Comparison of ENCODE assay signal across 6 cellular contexts in genomic region chr19:53157601-53158000, GRCh38. TPM values are rescaled to one million over a fixed set of nuclear protein-coding genes. Genes with fewer than 3 reads are reported as not detected.
DNase-seq lines count a peak whose midpoint lies in the region; ATAC-seq lines count a peak whose summit lies in the region.

No MANE protein-coding gene starts in this region.

- DNase-seq in D341Med (ENCODE audit: low spot score) (peak; percentile 34), memory B cell (ENCODE audit: low spot score in 2 of 2) (no peak), NCI-H2107 (lab: John Stamatoyannopoulos, UW) (no peak)
- DNase-seq in activated T-helper 1 cell treated with anti-CD3 and anti-CD28 coated beads, Interleukin-12 subunit alpha, Interleukin-12 subunit beta, Interleukin-2, Interleukin-4 antibody, amounts not matched to agents 30 ng/mL and 10 ng/mL and 1 ng/mL, durations not matched to agents 14 hours and 24 hours and 36 hours (ENCODE audit: low spot score), result no peak
- DNase-seq in stimulated activated CD4-positive, alpha-beta T cell treated with anti-CD3 and anti-CD28 coated beads, Interleukin-2, amount 100 ng/mL, for 48 hours, result no peak

- peak overlapping the region; percentile 85 for H3K4me3 Mint-ChIP-seq in activated T-helper 1 cell treated with anti-CD3 and anti-CD28 coated beads, Interleukin-12 subunit alpha, Interleukin-12 subunit beta, Interleukin-2, Interleukin-4 antibody, amounts not matched to agents 30 ng/mL and 10 ng/mL and 1 ng/mL, durations not matched to agents 14 hours and 24 hours and 36 hours
- H3K4me3 Mint-ChIP-seq in memory B cell, result peak overlapping the region; percentile 90

- H3K27me3 Mint-ChIP-seq in activated T-helper 1 cell treated with anti-CD3 and anti-CD28 coated beads, Interleukin-12 subunit alpha, Interleukin-12 subunit beta, Interleukin-2, Interleukin-4 antibody, amounts not matched to agents 30 ng/mL and 10 ng/mL and 1 ng/mL, durations not matched to agents 14 hours and 24 hours and 36 hours (ENCODE audit: insufficient read depth), result no peaks in the 10 kb centered on the region
- H3K27me3 Mint-ChIP-seq in memory B cell, result no peaks in the 10 kb centered on the region

- peaks cover 15% of the 10 kb centered on the region for H3K4me1 Mint-ChIP-seq in activated T-helper 1 cell treated with anti-CD3 and anti-CD28 coated beads, Interleukin-12 subunit alpha, Interleukin-12 subunit beta, Interleukin-2, Interleukin-4 antibody, amounts not matched to agents 30 ng/mL and 10 ng/mL and 1 ng/mL, durations not matched to agents 14 hours and 24 hours and 36 hours (ENCODE audit: low read depth)
- peaks cover 13% of the 10 kb centered on the region for H3K4me1 Mint-ChIP-seq in memory B cell

- no peak overlapping the region for H3K27ac Mint-ChIP-seq in activated T-helper 1 cell treated with anti-CD3 and anti-CD28 coated beads, Interleukin-12 subunit alpha, Interleukin-12 subunit beta, Interleukin-2, Interleukin-4 antibody, amounts not matched to agents 30 ng/mL and 10 ng/mL and 1 ng/mL, durations not matched to agents 14 hours and 24 hours and 36 hours
- peak overlapping the region; percentile 57 for H3K27ac Mint-ChIP-seq in memory B cell

- H3K9me3 Mint-ChIP-seq in activated T-helper 1 cell treated with anti-CD3 and anti-CD28 coated beads, Interleukin-12 subunit alpha, Interleukin-12 subunit beta, Interleukin-2, Interleukin-4 antibody, amounts not matched to agents 30 ng/mL and 10 ng/mL and 1 ng/mL, durations not matched to agents 14 hours and 24 hours and 36 hours, result peaks cover 52% of the 10 kb centered on the region
- H3K9me3 Mint-ChIP-seq in memory B cell, result peaks cover 19% of the 10 kb centered on the region

- peaks cover 28% of the 10 kb centered on the region for H3K36me3 Mint-ChIP-seq in activated T-helper 1 cell treated with anti-CD3 and anti-CD28 coated beads, Interleukin-12 subunit alpha, Interleukin-12 subunit beta, Interleukin-2, Interleukin-4 antibody, amounts not matched to agents 30 ng/mL and 10 ng/mL and 1 ng/mL, durations not matched to agents 14 hours and 24 hours and 36 hours (ENCODE audit: low read depth)
- H3K36me3 Mint-ChIP-seq in memory B cell, result peaks cover 43% of the 10 kb centered on the region

- no peak for ATAC-seq in memory B cell (ENCODE audit: low read depth)
- no peak for ATAC-seq in GM18858 (IDR thresholded peaks at IDR 0.05; ENCODE audit: unreplicated experiment)

- intact Hi-C loops in activated T-helper 1 cell treated with anti-CD3 and anti-CD28 coated beads, Interleukin-12 subunit alpha, Interleukin-12 subunit beta, Interleukin-2, Interleukin-4 antibody, amounts not matched to agents 30 ng/mL and 10 ng/mL and 1 ng/mL, durations not matched to agents 14 hours and 24 hours and 36 hours (cut with micrococcal nuclease), result no loop called here

RNA-seq across cellular contexts. Expression of gene ZNF347, which starts 1.3 kb away (rescaled TPM):
- 6.5 and 7.3 TPM in 2 replicates for total RNA-seq in activated T-helper 1 cell treated with anti-CD3 and anti-CD28 coated beads, Interleukin-12 subunit alpha, Interleukin-12 subunit beta, Interleukin-2, Interleukin-4 antibody, amounts not matched to agents 30 ng/mL and 10 ng/mL and 1 ng/mL, durations not matched to agents 14 hours and 24 hours and 36 hours

RNA-seq across cellular contexts. Expression of gene ZNF415, which starts 24.9 kb away (rescaled TPM):
- total RNA-seq in activated T-helper 1 cell treated with anti-CD3 and anti-CD28 coated beads, Interleukin-12 subunit alpha, Interleukin-12 subunit beta, Interleukin-2, Interleukin-4 antibody, amounts not matched to agents 30 ng/mL and 10 ng/mL and 1 ng/mL, durations not matched to agents 14 hours and 24 hours and 36 hours, result 0.20 and 0.21 TPM in 2 replicates

RNA-seq across cellular contexts. Expression of gene ZNF665, which starts 35.6 kb away (rescaled TPM):
- 1.6 and 2.6 TPM in 2 replicates for total RNA-seq in activated T-helper 1 cell treated with anti-CD3 and anti-CD28 coated beads, Interleukin-12 subunit alpha, Interleukin-12 subunit beta, Interleukin-2, Interleukin-4 antibody, amounts not matched to agents 30 ng/mL and 10 ng/mL and 1 ng/mL, durations not matched to agents 14 hours and 24 hours and 36 hours

RNA-seq across cellular contexts. Expression of gene ZNF160, which starts 54.4 kb away (rescaled TPM):
- 26.0 and 27.8 TPM in 2 replicates for total RNA-seq in activated T-helper 1 cell treated with anti-CD3 and anti-CD28 coated beads, Interleukin-12 subunit alpha, Interleukin-12 subunit beta, Interleukin-2, Interleukin-4 antibody, amounts not matched to agents 30 ng/mL and 10 ng/mL and 1 ng/mL, durations not matched to agents 14 hours and 24 hours and 36 hours
